ENCODE assay signal across 23 cellular contexts in genomic region chr22:48635825-48636224, GRCh38.
DNase-seq lines count a peak whose midpoint lies in the region; ATAC-seq and TF ChIP-seq lines count a peak whose summit lies in the region.
"Had no signal": no experiment of that assay in that cellular context is flagged by ENCODE, and none has a peak within 500 bp of the region (broad histone marks: within the 10 kb centered on the region; RNA-seq: fewer than 3 reads in every experiment).

No MANE protein-coding gene starts in this region.

- peak; percentile 28 for DNase-seq in NCI-H2107 treated with DMSO at 0.1 percent for 48 hours (lab: John Stamatoyannopoulos, UW; ENCODE audit: unreplicated experiment)
- no peak for DNase-seq in NCI-H2107 (lab: John Stamatoyannopoulos, UW)
- peak; percentile 73 for DNase-seq in NCI-H345 (lab: John Stamatoyannopoulos, UW)
- no peak for DNase-seq in dorsolateral prefrontal cortex
- DNase-seq in stimulated activated CD4-positive, alpha-beta T cell treated with anti-CD3 and anti-CD28 coated beads, Interleukin-4, amount 100 ng/mL, for 1 hour: no peak
- DNase-seq in epidermal melanocyte (ENCODE audit: insufficient read length, low spot score): no peak
- DNase-seq: activated naive CD8-positive, alpha-beta T cell treated with anti-CD3 and anti-CD28 coated beads for 36 hours; brain microvascular endothelial cell; DMS53; foreskin melanocyte; GM23248; IMR-90; NCI-H446; T-helper 17 cell; thyroid gland had no signal

- peaks cover 1% of the 10 kb centered on the region for H3K9me3 ChIP-seq in thymus (ENCODE audit: control insufficient read depth)
- H3K9me3 ChIP-seq: A549, neutrophil, thyroid gland had no signal

- no peaks in the 10 kb centered on the region for H3K36me3 ChIP-seq in thymus (ENCODE audit: control insufficient read depth, insufficient read depth)
- H3K36me3 ChIP-seq: brain microvascular endothelial cell, neutrophil, thyroid gland had no signal

- ATAC-seq in SK-N-SH treated with all-trans-retinoic acid at 6 μM for 48 hours: no peak
- ATAC-seq: A549; Right ventricle myocardium inferior; stimulated activated memory B cell treated with anti-CD40 and anti-IgM and Interleukin-4, amounts not matched to agents 10 μg/mL and 1 μg/mL and 100 μg/mL, for 72 hours; T-helper 17 cell had no signal

- no peak for TF ChIP-seq CTCF in dorsolateral prefrontal cortex (IDR thresholded peaks at IDR 0.05 in 54 of 56, conservative IDR thresholded peaks at IDR 0.05 in 2 of 56; ENCODE audit: low read depth in 1 of 56, partially characterized antibody in 56 of 56)

- H3K27ac ChIP-seq in dorsolateral prefrontal cortex (peak overlapping the region in 37 of 59 donors; percentile 7 to 98 (median 75)), thymus (ENCODE audit: low read depth) (peak overlapping the region; percentile 31)
- H3K27ac ChIP-seq: A549, brain microvascular endothelial cell, C4-2B, GM23248, neutrophil, thyroid gland, VCaP had no signal

- intact Hi-C loops in dorsolateral prefrontal cortex (cut with DNase I): no loop called here

- 5% methylated on average over 10 of the region's 10 CpGs for WGBS in thymus

- no peaks in the 10 kb centered on the region for H3K27me3 ChIP-seq in dorsolateral prefrontal cortex
- peaks cover 6% of the 10 kb centered on the region for H3K27me3 ChIP-seq in thymus (ENCODE audit: control insufficient read depth, insufficient read depth)
- H3K27me3 ChIP-seq: brain microvascular endothelial cell, neutrophil, thyroid gland had no signal

- H3K4me3 ChIP-seq in dorsolateral prefrontal cortex (no peak overlapping the region), thymus (ENCODE audit: low read length) (no peak overlapping the region)
- H3K4me3 ChIP-seq: A549, GM23248, thyroid gland had no signal

- peaks cover 31% of the 10 kb centered on the region for H3K4me1 ChIP-seq in thymus (ENCODE audit: control insufficient read depth, insufficient read depth, low read length)
- H3K4me1 ChIP-seq: A549, thyroid gland had no signal

TF ChIP-seq in SK-N-SH treated with all-trans-retinoic acid at 6 μM for 48 hours, 23 proteins besides CTCF, POLR2A, EP300 and RAD21:
- TF ChIP-seq OSR1 (CRISPR knock-in tag; IDR thresholded peaks at IDR 0.05) (no peak), ARNTL (CRISPR knock-in tag; IDR thresholded peaks at IDR 0.05; ENCODE audit: borderline replicate concordance, low read depth) (no peak)

Comparison
In these comparisons a context has a peak if more than half of its experiments do, and no peak if none do; other contexts are left out.
1. DNase-seq: peak in NCI-H2107 treated with DMSO at 0.1 percent for 48 hours (single experiment) and NCI-H345 (single experiment); none in NCI-H2107 (single experiment), dorsolateral prefrontal cortex (0 of 10), stimulated activated CD4-positive, alpha-beta T cell treated with anti-CD3 and anti-CD28 coated beads, Interleukin-4, amount 100 ng/mL, for 1 hour (single experiment) and epidermal melanocyte (single experiment).